17 cellular contexts compared by ENCODE assay signal in the genomic region with DNA sequence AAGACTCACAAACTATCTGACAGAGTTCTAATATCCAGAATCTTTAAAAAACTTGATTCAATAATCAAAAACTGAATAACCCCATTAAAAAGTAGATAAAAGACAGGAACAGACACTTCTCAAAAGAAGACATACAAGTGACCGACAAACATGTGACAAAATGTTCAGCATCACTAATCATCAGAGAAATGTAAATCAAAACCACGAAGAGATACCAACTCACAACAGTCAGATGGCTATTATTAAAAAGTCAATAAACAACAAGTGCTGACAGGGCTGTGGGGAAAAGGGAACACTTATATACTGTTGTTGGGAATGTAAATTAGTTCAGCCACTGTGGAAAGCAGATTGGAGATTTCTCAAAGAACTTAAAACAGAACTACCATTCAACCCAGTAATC.
DNase-seq lines count a peak whose midpoint lies in the region; ATAC-seq and TF ChIP-seq lines count a peak whose summit lies in the region.
"Had no signal": no experiment of that assay in that cellular context is flagged by ENCODE, and none has a peak within 500 bp of the region (broad histone marks: within the 10 kb centered on the region; RNA-seq: fewer than 3 reads in every experiment).

No MANE protein-coding gene starts in this region.

- POLR2A ChIA-PET in activated B cell treated with CpG ODN at 0.5 μM for 24 hours (lab: Charles Lee) = interaction anchor here (1.5 kb wide), 1 partner anchor 138 kb away, joined by 5 read pairs; a partner anchor contains a TSS

- no peak for TF ChIP-seq CTCF in activated B cell treated with CpG ODN at 0.5 μM for 24 hours (IDR thresholded peaks at IDR 0.05)

- H3K4me3 Mint-ChIP-seq in activated B cell treated with CpG ODN at 0.5 μM for 24 hours = peak overlapping the region; percentile 42
- peak overlapping the region; percentile 3 for H3K4me3 Mint-ChIP-seq in stimulated activated memory B cell treated with anti-CD40 and anti-IgM and Interleukin-4, amounts not matched to agents 10 μg/mL and 1 μg/mL and 100 μg/mL, for 72 hours
- H3K4me3 Mint-ChIP-seq: CD8-positive, alpha-beta memory T cell; H9; T-helper 1 cell treated with Interleukin-12 subunit alpha and Interleukin-12 subunit beta and Interleukin-4 antibody, amounts not matched to agents 30 μg/mL and 1 μg/mL, for 36 hours had no signal

- H3K4me1 Mint-ChIP-seq in activated B cell treated with CpG ODN at 0.5 μM for 24 hours = peaks cover 52% of the 10 kb centered on the region
- peaks cover 43% of the 10 kb centered on the region for H3K4me1 Mint-ChIP-seq in stimulated activated memory B cell treated with anti-CD40 and anti-IgM and Interleukin-4, amounts not matched to agents 10 μg/mL and 1 μg/mL and 100 μg/mL, for 72 hours
- H3K4me1 Mint-ChIP-seq: CD8-positive, alpha-beta memory T cell; H9 had no signal

- peak overlapping the region; percentile 84 for H3K27ac Mint-ChIP-seq in activated B cell treated with CpG ODN at 0.5 μM for 24 hours
- peak overlapping the region; percentile 42 for H3K27ac Mint-ChIP-seq in stimulated activated memory B cell treated with anti-CD40 and anti-IgM and Interleukin-4, amounts not matched to agents 10 μg/mL and 1 μg/mL and 100 μg/mL, for 72 hours
- H3K27ac Mint-ChIP-seq: CD8-positive, alpha-beta memory T cell; H9; T-helper 1 cell treated with Interleukin-12 subunit alpha and Interleukin-12 subunit beta and Interleukin-4 antibody, amounts not matched to agents 30 μg/mL and 1 μg/mL, for 36 hours had no signal

- DNase-seq in activated B cell treated with CpG ODN at 0.5 μM for 24 hours (no peak), AML-193 (lab: John Stamatoyannopoulos, UW) (no peak), iPS-NIHi7 (ENCODE audit: extremely low spot score) (no peak)
- DNase-seq: ACHN; CD8-positive, alpha-beta memory T cell; DMS79; H9; NCI-H1436 treated with DMSO at 0.1 percent for 48 hours; NCI-H2029 treated with DMSO at 0.1 percent for 48 hours; NCI-H226; NCI-H524 treated with DMSO at 0.1 percent for 48 hours; SIG-M5 had no signal

- CTCF ChIA-PET in activated B cell treated with CpG ODN at 0.5 μM for 24 hours (lab: Charles Lee) = no interaction called here

- no peaks in the 10 kb centered on the region for H3K36me3 Mint-ChIP-seq in activated B cell treated with CpG ODN at 0.5 μM for 24 hours (ENCODE audit: low read depth)
- no peaks in the 10 kb centered on the region for H3K36me3 Mint-ChIP-seq in stimulated activated memory B cell treated with anti-CD40 and anti-IgM and Interleukin-4, amounts not matched to agents 10 μg/mL and 1 μg/mL and 100 μg/mL, for 72 hours

- no peaks in the 10 kb centered on the region for H3K9me3 Mint-ChIP-seq in activated B cell treated with CpG ODN at 0.5 μM for 24 hours
- H3K9me3 Mint-ChIP-seq in stimulated activated memory B cell treated with anti-CD40 and anti-IgM and Interleukin-4, amounts not matched to agents 10 μg/mL and 1 μg/mL and 100 μg/mL, for 72 hours = no peaks in the 10 kb centered on the region
- H3K9me3 Mint-ChIP-seq: CD8-positive, alpha-beta memory T cell; H9; T-helper 1 cell treated with Interleukin-12 subunit alpha and Interleukin-12 subunit beta and Interleukin-4 antibody, amounts not matched to agents 30 μg/mL and 1 μg/mL, for 36 hours had no signal

- no peaks in the 10 kb centered on the region for H3K27me3 Mint-ChIP-seq in activated B cell treated with CpG ODN at 0.5 μM for 24 hours
- no peaks in the 10 kb centered on the region for H3K27me3 Mint-ChIP-seq in stimulated activated memory B cell treated with anti-CD40 and anti-IgM and Interleukin-4, amounts not matched to agents 10 μg/mL and 1 μg/mL and 100 μg/mL, for 72 hours

- ATAC-seq in GM18858 (IDR thresholded peaks at IDR 0.05; ENCODE audit: unreplicated experiment) (peak; percentile 50), HG02759 (IDR thresholded peaks at IDR 0.05; ENCODE audit: unreplicated experiment) (peak; percentile 54), activated B cell treated with CpG ODN at 0.5 μM for 24 hours (ENCODE audit: low read depth) (peak; percentile 8), esophagus mucosa (no peak)
- peak; percentile 49 for ATAC-seq in stimulated activated memory B cell treated with anti-CD40 and anti-IgM and Interleukin-4, amounts not matched to agents 10 μg/mL and 1 μg/mL and 100 μg/mL, for 72 hours

- intact Hi-C loops in activated B cell treated with CpG ODN at 0.5 μM for 24 hours (cut with micrococcal nuclease) = loop anchor here (5.0 kb wide), 3 partner anchors 103 to 662 kb away; no protein-coding TSS in a partner anchor
